1 cellular context compared by ENCODE assay signal in the genomic region with DNA sequence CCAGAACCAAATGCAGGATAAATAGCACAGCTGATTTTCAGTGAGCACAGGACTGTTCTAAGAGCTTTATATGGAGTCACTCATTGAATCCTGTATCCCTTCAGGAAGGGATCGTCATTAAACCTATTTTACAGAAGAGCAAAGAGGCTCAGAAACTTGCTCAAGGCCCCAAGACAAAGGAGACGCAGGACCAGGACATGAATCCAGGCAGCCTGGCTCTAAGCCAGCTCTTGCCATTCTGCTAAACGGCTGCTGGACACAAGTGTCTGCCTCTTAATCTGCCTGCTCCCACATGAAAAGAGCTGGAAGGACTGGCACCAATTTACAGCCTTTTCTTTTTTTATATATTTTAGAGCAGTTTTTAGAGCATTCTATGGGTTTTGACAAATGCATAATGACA.
TF ChIP-seq lines count a peak whose summit lies in the region.

No MANE protein-coding gene starts in this region.

TF ChIP-seq in K562, 482 proteins besides CTCF, POLR2A, EP300 and RAD21 (continued from another document):
- TF ChIP-seq, protein P1, sequence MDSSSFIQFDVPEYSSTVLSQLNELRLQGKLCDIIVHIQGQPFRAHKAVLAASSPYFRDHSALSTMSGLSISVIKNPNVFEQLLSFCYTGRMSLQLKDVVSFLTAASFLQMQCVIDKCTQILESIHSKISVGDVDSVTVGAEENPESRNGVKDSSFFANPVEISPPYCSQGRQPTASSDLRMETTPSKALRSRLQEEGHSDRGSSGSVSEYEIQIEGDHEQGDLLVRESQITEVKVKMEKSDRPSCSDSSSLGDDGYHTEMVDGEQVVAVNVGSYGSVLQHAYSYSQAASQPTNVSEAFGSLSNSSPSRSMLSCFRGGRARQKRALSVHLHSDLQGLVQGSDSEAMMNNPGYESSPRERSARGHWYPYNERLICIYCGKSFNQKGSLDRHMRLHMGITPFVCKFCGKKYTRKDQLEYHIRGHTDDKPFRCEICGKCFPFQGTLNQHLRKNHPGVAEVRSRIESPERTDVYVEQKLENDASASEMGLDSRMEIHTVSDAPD (CRISPR knock-in tag; IDR thresholded peaks at IDR 0.05) = no peak
- no peak for TF ChIP-seq ZNF318 (IDR thresholded peaks at IDR 0.05; ENCODE audit: borderline replicate concordance in 1 of 2, low read depth in 1 of 2)
